8 cellular contexts compared by ENCODE assay signal in the genomic region with DNA sequence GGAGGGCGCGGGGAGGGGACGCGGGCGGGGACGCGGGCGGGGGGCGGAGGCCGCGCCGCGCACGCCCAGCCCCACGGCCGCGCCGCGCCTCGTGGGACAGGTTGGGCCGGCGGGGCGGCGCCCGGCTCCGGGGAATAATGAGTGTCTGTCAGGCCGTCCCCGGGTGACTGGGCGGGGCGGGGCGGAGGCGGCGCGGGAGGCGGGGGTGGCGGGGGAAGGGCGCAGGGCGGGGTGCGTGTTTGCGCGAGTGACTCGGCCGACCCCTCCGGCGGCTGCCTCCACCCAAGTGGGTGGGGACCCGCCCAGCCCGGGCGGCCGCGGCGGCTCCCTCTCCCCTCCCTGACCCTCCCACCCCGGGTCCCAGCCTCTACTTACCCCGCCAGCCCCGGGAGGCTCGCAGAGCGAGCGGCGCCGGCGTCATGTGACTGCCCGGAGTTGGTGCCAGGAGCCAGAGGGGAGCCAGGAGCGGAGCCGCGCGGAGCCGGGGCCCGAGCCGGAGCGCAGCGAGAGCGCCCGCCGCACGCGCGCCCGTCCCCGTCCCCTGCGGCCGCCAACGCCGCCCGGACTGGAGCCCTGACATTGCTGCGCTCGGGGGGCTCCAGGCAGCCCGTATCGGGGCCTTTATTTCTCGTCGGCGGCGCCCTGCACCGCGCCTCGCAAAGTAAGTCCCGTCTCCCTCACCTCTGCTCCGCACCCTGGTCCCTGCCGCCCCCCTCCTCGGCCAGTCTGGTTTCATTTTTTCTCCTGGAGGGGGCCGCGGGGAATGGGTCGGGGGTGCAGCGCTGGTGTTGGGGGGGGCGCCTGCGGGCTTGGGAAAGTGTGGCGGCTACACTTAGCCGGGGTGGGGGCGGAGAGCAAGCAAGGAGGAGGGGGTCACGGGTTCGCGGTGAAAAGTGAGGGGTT. TPM values are rescaled to one million over a fixed set of nuclear protein-coding genes. Genes with fewer than 3 reads are reported as not detected.
A peak's percentile ranks its signal among the peaks of the same experiment; 100 is the strongest.
DNase-seq lines count a peak whose midpoint lies in the region; ATAC-seq and TF ChIP-seq lines count a peak whose summit lies in the region.

A gene (plus strand): TSS at position 399 of the 903 bp plus-strand sequence. CDS start 16,427 bp downstream, outside the sequence.

- H3K4me1 Mint-ChIP-seq in chondrocyte (ENCODE audit: low read depth): peaks cover 48% of the 10 kb centered on the region

- H3K4me1 ChIP-seq in A673 (ENCODE audit: insufficient read depth, low read length, poor library complexity, severe bottlenecking): peaks cover 26% of the 10 kb centered on the region

- peak within 1 kb of the TSS; percentile 88 for H3K4me3 Mint-ChIP-seq in chondrocyte (ENCODE audit: unreplicated experiment)

- TF ChIP-seq CTCF in A673 (conservative IDR thresholded peaks at IDR 0.05; ENCODE audit: low read depth, low read length) (no peak), chondrocyte (IDR thresholded peaks at IDR 0.05) (no peak), kidney epithelial cell (IDR thresholded peaks at IDR 0.05; ENCODE audit: insufficient read depth, low read length, poor library complexity, severe bottlenecking) (no peak)

- H3K36me3 Mint-ChIP-seq in chondrocyte (ENCODE audit: low read depth): no peaks in the 10 kb centered on the region

- H3K27me3 ChIP-seq in A673 (replicated peaks; ENCODE audit: insufficient read depth, low read depth, low read length, poor library complexity) (no peaks in the 10 kb centered on the region), kidney epithelial cell (ENCODE audit: control insufficient read depth, insufficient read depth, low read length) (no peaks in the 10 kb centered on the region)

- H3K27ac ChIP-seq in A673 (ENCODE audit: low read depth, low read length, poor library complexity, severe bottlenecking): peak within 1 kb of the TSS; percentile 98

- intact Hi-C loops in A673 (cut with micrococcal nuclease; ENCODE audit: unreplicated experiment): no loop called here

- H3K9me3 ChIP-seq in A673 (ENCODE audit: low read depth, low read length, poor library complexity, severe bottlenecking): no peaks in the 10 kb centered on the region

- H3K27ac Mint-ChIP-seq in chondrocyte (ENCODE audit: unreplicated experiment): peak within 1 kb of the TSS; percentile 98

- H3K9me3 Mint-ChIP-seq in chondrocyte (ENCODE audit: low read depth): peaks cover 5% of the 10 kb centered on the region

- no peaks in the 10 kb centered on the region for H3K27me3 Mint-ChIP-seq in chondrocyte (ENCODE audit: low read depth)

- DNase-seq in A673 (ENCODE audit: low spot score) (peak; percentile 86), NCI-H345 (lab: John Stamatoyannopoulos, UW) (peak; percentile 80), chondrocyte (ENCODE audit: low spot score) (peak; percentile 95), kidney epithelial cell (ENCODE audit: low read depth) (no peak)
- peak; percentile 66 to 73 for DNase-seq in activated CD4-positive, alpha-beta T cell treated with anti-CD3 and anti-CD28 coated beads for 24 hours (ENCODE audit: low read depth in 2 of 2)
- peak; percentile 80 to 91 for DNase-seq in stimulated activated CD4-positive, alpha-beta T cell treated with anti-CD3 and anti-CD28 coated beads, Interleukin-15, amount 100 ng/mL, for 1 hour (ENCODE audit: low read depth in 1 of 2, low spot score in 1 of 2)

- H3K36me3 ChIP-seq in A673 (ENCODE audit: insufficient read depth, low read length, poor library complexity, severe bottlenecking): no peaks in the 10 kb centered on the region
- no peaks in the 10 kb centered on the region for H3K36me3 ChIP-seq in kidney epithelial cell (ENCODE audit: control insufficient read depth, insufficient read depth, low read length)

- ATAC-seq in GM18873 (IDR thresholded peaks at IDR 0.05; ENCODE audit: low FRiP score, unreplicated experiment) (peak; percentile 57), HG03135 (IDR thresholded peaks at IDR 0.05; ENCODE audit: unreplicated experiment) (peak; percentile 74)

- H3K4me3 ChIP-seq in A673 (ENCODE audit: low read depth, low read length, poor library complexity, severe bottlenecking) (peak within 1 kb of the TSS; percentile 96), kidney epithelial cell (ENCODE audit: low read depth, low read length) (peak within 1 kb of the TSS; percentile 87)

- CTCF ChIA-PET in A673 (lab: Charles Lee): interaction anchor here (0.6 kb wide), 1 partner anchor 47 kb away, joined by 4 read pairs; no protein-coding TSS in a partner anchor

- POLR2A ChIA-PET in A673 (lab: Charles Lee; ENCODE audit: low non-redundant PET): interaction anchor here (0.6 kb wide), 2 partner anchors 17 to 480 kb away, joined by 6 to 11 read pairs; no protein-coding TSS in a partner anchor

- BruUV-seq in A673 (replicated peaks; lab: Mats Ljungman, UMichigan): no TSS peak

RNA-seq across cellular contexts. Expression of the gene that starts here (rescaled TPM):
- 36.1 and 38.4 TPM in 2 replicates for total RNA-seq in A673 (2021)
- 26.4 to 27.6 TPM (median 26.7 TPM) in 3 replicates for total RNA-seq in chondrocyte
- 39.2 and 45.4 TPM in 2 replicates for total RNA-seq in kidney epithelial cell
